19 cellular contexts compared by ENCODE assay signal in the genomic region with DNA sequence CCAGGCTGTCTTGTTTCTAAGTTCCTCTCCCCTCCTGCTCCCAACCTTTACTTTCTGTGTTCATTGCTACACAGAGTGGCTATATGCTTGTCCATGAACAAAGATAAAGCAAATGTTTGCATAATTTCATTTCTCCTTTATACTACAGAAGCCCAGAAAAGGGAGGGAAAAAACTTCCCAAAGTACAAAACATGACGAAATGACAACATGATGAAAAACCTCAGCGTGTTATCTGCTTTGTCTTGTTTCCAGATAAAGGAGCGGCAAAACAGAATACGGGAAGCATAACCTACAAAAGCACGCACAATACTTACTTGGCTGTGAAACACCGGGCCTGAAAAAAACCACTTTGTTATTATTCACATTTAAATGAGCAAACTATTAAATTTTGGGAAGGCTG.
DNase-seq lines count a peak whose midpoint lies in the region; ATAC-seq and TF ChIP-seq lines count a peak whose summit lies in the region.
"Had no signal": no experiment of that assay in that cellular context is flagged by ENCODE, and none has a peak within 500 bp of the region (broad histone marks: within the 10 kb centered on the region; RNA-seq: fewer than 3 reads in every experiment).

No MANE protein-coding gene starts in this region.

- peaks cover 15% of the 10 kb centered on the region for H3F3A ChIP-seq in smooth muscle cell (ENCODE audit: low read depth)

- H3K79me2 ChIP-seq in smooth muscle cell (ENCODE audit: low read depth) = no peaks in the 10 kb centered on the region

- H3K4me1 ChIP-seq in HUES6 (ENCODE audit: control insufficient read depth, insufficient read depth, low read length) = peaks cover 55% of the 10 kb centered on the region
- H3K4me1 ChIP-seq in iPS-18a (ENCODE audit: control insufficient read depth, low read depth, low read length) = peaks cover 48% of the 10 kb centered on the region
- peaks cover 32% of the 10 kb centered on the region for H3K4me1 ChIP-seq in smooth muscle cell (ENCODE audit: low read depth)

- H3K27me3 ChIP-seq in HUES6 (ENCODE audit: control insufficient read depth, insufficient read depth, low read length) (no peaks in the 10 kb centered on the region), iPS-18a (ENCODE audit: control insufficient read depth, insufficient read depth, low read length) (no peaks in the 10 kb centered on the region), smooth muscle cell (ENCODE audit: low read depth) (no peaks in the 10 kb centered on the region)
- H3K27me3 ChIP-seq: SJSA1 had no signal

- no peak for TF ChIP-seq CTCF in smooth muscle cell (IDR thresholded peaks at IDR 0.05; ENCODE audit: borderline replicate concordance, insufficient read depth, poor library complexity, severe bottlenecking)

- 0 out of 2 replicates have a peak overlapping the region, but pooled peaks have one; percentile 10 for H3K4me3 ChIP-seq in HUES6 (ENCODE audit: low read depth, low read length)
- peak overlapping the region; percentile 37 for H3K4me3 ChIP-seq in iPS-18a (ENCODE audit: low read length)
- H3K4me3 ChIP-seq in smooth muscle cell = no peak overlapping the region
- H3K4me3 ChIP-seq: SJSA1 had no signal

- H3K27ac ChIP-seq in HUES6 (ENCODE audit: low read depth, low read length) = peak overlapping the region; percentile 16; the same call in 1 of the 2 replicates
- no peak overlapping the region for H3K27ac ChIP-seq in iPS-18a (ENCODE audit: low read length)
- peak overlapping the region; percentile 77 for H3K27ac ChIP-seq in smooth muscle cell (ENCODE audit: low read depth)

- peak overlapping the region; percentile 34 for H3K9ac ChIP-seq in HUES6 (ENCODE audit: low read length)
- H3K9ac ChIP-seq in iPS-18a (ENCODE audit: low read length) = no peak overlapping the region
- peak overlapping the region; percentile 1 for H3K9ac ChIP-seq in smooth muscle cell (ENCODE audit: low read depth)

- no peaks in the 10 kb centered on the region for H4K20me1 ChIP-seq in smooth muscle cell (ENCODE audit: low read depth)

- DNase-seq in amniotic epithelial cell (ENCODE audit: low read depth) (peak; percentile 88), smooth muscle cell (lab: John Stamatoyannopoulos, UW; ENCODE audit: unreplicated experiment) (no peak), NCI-H187 treated with DMSO at 0.1 percent for 48 hours (lab: John Stamatoyannopoulos, UW) (no peak), UCSD-AML1 (lab: John Stamatoyannopoulos, UW; ENCODE audit: unreplicated experiment) (no peak)
- DNase-seq: CD4-positive, alpha-beta T cell; COR-L47; DMS79 treated with DMSO at 0.1 percent for 48 hours; GOT3; KG1; NCI-H1105; NCI-H146; NCI-H2081; NCI-H2171; NCI-H526 treated with DMSO at 0.1 percent for 48 hours had no signal

- H3K36me3 ChIP-seq in HUES6 (ENCODE audit: control insufficient read depth, insufficient read depth, low read length) (no peaks in the 10 kb centered on the region), iPS-18a (ENCODE audit: control insufficient read depth, low read depth, low read length) (no peaks in the 10 kb centered on the region), smooth muscle cell (ENCODE audit: low read depth) (no peaks in the 10 kb centered on the region)
- H3K36me3 ChIP-seq: SJSA1 had no signal

- peak overlapping the region; percentile 16 for H2AFZ ChIP-seq in smooth muscle cell (ENCODE audit: low read depth)

- H3K4me2 ChIP-seq in smooth muscle cell = peak overlapping the region; percentile 12

- H3K9me3 ChIP-seq in HUES6 (ENCODE audit: control insufficient read depth, insufficient read depth, low read depth, low read length) (no peaks in the 10 kb centered on the region), iPS-18a (ENCODE audit: control insufficient read depth, low read depth, low read length) (no peaks in the 10 kb centered on the region), smooth muscle cell (replicated peaks; ENCODE audit: low read depth) (no peaks in the 10 kb centered on the region)
- H3K9me3 ChIP-seq: SJSA1 had no signal

- no peak for ATAC-seq in HG03460 (IDR thresholded peaks at IDR 0.05; ENCODE audit: unreplicated experiment)
- ATAC-seq: Right ventricle myocardium inferior had no signal

- 44% methylated on average over 6 of the region's 6 CpGs for WGBS in smooth muscle cell (ENCODE audit: low lambda C conversion rate)
